ENCODE assay signal across 10 cellular contexts in the genomic region with DNA sequence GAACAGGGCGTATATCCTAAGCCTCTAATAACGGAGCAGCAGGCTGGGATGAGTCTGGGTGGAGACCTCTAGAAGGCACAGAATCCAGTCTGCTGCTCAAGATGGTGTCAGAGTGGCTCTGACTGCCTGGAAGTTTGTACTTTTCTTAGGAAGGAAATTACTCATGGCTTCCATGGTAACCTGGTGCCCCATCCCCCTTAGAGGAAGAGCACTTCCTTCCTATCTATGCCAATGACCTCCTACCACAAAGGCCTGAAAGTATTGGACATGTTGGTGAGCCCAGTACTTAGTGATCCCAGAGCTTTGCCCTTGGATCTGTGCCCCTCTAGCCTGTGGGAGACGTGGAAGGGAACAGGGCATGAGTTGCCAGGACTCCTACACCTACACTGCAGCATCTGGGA. TPM values are rescaled to one million over a fixed set of nuclear protein-coding genes. Genes with fewer than 3 reads are reported as not detected.
DNase-seq lines count a peak whose midpoint lies in the region; ATAC-seq, FAIRE-seq and TF ChIP-seq lines count a peak whose summit lies in the region.
"Had no signal": no experiment of that assay in that cellular context is flagged by ENCODE, and none has a peak within 500 bp of the region (broad histone marks: within the 10 kb centered on the region; RNA-seq: fewer than 3 reads in every experiment).

No MANE protein-coding gene starts in this region.

- DNase-seq in stimulated activated CD4-positive, alpha-beta T cell treated with anti-CD3 and anti-CD28 coated beads, Interleukin-1b, Interleukin-23, amount 100 ng/mL, for 48 hours: peak; percentile 50
- DNase-seq in stimulated activated CD4-positive, alpha-beta T cell treated with anti-CD3 and anti-CD28 coated beads, Interleukin-12 subunit alpha, Interleukin-12 subunit beta, amount 100 ng/mL, for 4 hours: no peak
- DNase-seq in activated T-helper 1 cell treated with anti-CD3 and anti-CD28 coated beads, Interleukin-12 subunit alpha, Interleukin-12 subunit beta, Interleukin-2, Interleukin-4 antibody, amounts not matched to agents 30 ng/mL and 10 ng/mL and 1 ng/mL, durations not matched to agents 14 hours and 24 hours and 36 hours (ENCODE audit: low spot score): no peak
- DNase-seq in keratinocyte (ENCODE audit: low read depth, low spot score): no peak
- DNase-seq in lower leg skin (ENCODE audit: low spot score in 2 of 2): no peak
- DNase-seq in NCI-H524 (lab: John Stamatoyannopoulos, UW): no peak
- DNase-seq in mucosa of descending colon: no peak
- DNase-seq: NCI-H1694 had no signal

- H3K79me2 ChIP-seq in keratinocyte (ENCODE audit: control insufficient read depth, insufficient read depth, low read length): no peaks in the 10 kb centered on the region

- H3K4me2 ChIP-seq in keratinocyte (ENCODE audit: control insufficient read depth, extremely low read depth, insufficient read depth, low read depth, low read length): no peak overlapping the region

- TF ChIP-seq CTCF in keratinocyte (optimal IDR thresholded peaks at IDR 0.05 in 1 of 3, IDR thresholded peaks at IDR 0.05 in 1 of 3, conservative IDR thresholded peaks at IDR 0.05 in 1 of 3; ENCODE audit: extremely low read depth in 1 of 3, insufficient read depth in 2 of 3, low read length in 3 of 3) (no peak), lower leg skin (IDR thresholded peaks at IDR 0.05) (no peak), mucosa of descending colon (IDR thresholded peaks at IDR 0.05) (no peak)

- ATAC-seq in HG02884 (IDR thresholded peaks at IDR 0.05; ENCODE audit: unreplicated experiment): no peak
- ATAC-seq in mucosa of descending colon: no peak

- H2AFZ ChIP-seq in keratinocyte (ENCODE audit: control insufficient read depth, low read length): no peak overlapping the region

- H3K4me1 Mint-ChIP-seq in activated T-helper 1 cell treated with anti-CD3 and anti-CD28 coated beads, Interleukin-12 subunit alpha, Interleukin-12 subunit beta, Interleukin-2, Interleukin-4 antibody, amounts not matched to agents 30 ng/mL and 10 ng/mL and 1 ng/mL, durations not matched to agents 14 hours and 24 hours and 36 hours (ENCODE audit: low read depth): peaks cover 84% of the 10 kb centered on the region

- no peak for TF ChIP-seq POLR2A in lower leg skin (IDR thresholded peaks at IDR 0.05)

- no peaks in the 10 kb centered on the region for H3K9me3 ChIP-seq in keratinocyte (ENCODE audit: control insufficient read depth, low read depth, low read length)
- no peaks in the 10 kb centered on the region for H3K9me3 ChIP-seq in mucosa of descending colon

- H3K27me3 Mint-ChIP-seq in activated T-helper 1 cell treated with anti-CD3 and anti-CD28 coated beads, Interleukin-12 subunit alpha, Interleukin-12 subunit beta, Interleukin-2, Interleukin-4 antibody, amounts not matched to agents 30 ng/mL and 10 ng/mL and 1 ng/mL, durations not matched to agents 14 hours and 24 hours and 36 hours (ENCODE audit: insufficient read depth): no peaks in the 10 kb centered on the region

- peaks cover 9% of the 10 kb centered on the region for H3K27me3 ChIP-seq in keratinocyte (ENCODE audit: control insufficient read depth, extremely low read depth, insufficient read depth, low read length)

- dilution Hi-C loops in keratinocyte (cut with MboI; ENCODE audit: extremely low pct_ligation_motif_present, low sequenced_read_pairs): no loop called here

- H4K20me1 ChIP-seq in keratinocyte (ENCODE audit: control insufficient read depth, extremely low read depth, insufficient read depth, low read length): no peaks in the 10 kb centered on the region

- no peak overlapping the region for H3K9ac ChIP-seq in keratinocyte (ENCODE audit: control insufficient read depth, extremely low read depth, insufficient read depth, low read length)

- FAIRE-seq in keratinocyte (lab: Jason Lieb, UNC): peak; percentile 23

- no peaks in the 10 kb centered on the region for H3K9me3 Mint-ChIP-seq in activated T-helper 1 cell treated with anti-CD3 and anti-CD28 coated beads, Interleukin-12 subunit alpha, Interleukin-12 subunit beta, Interleukin-2, Interleukin-4 antibody, amounts not matched to agents 30 ng/mL and 10 ng/mL and 1 ng/mL, durations not matched to agents 14 hours and 24 hours and 36 hours
- H3K9me3 Mint-ChIP-seq: brain had no signal

- H3K36me3 ChIP-seq in keratinocyte (ENCODE audit: control insufficient read depth in 2 of 2, extremely low read depth in 1 of 2, insufficient read depth in 2 of 2, low read length in 2 of 2) (no peaks in the 10 kb centered on the region), mucosa of descending colon (ENCODE audit: low read depth) (no peaks in the 10 kb centered on the region)

- H3K4me3 ChIP-seq in keratinocyte (ENCODE audit: control insufficient read depth in 2 of 3, extremely low read depth in 1 of 3, insufficient read depth in 2 of 3, low read depth in 1 of 3, low read length in 3 of 3) (no peak overlapping the region), lower leg skin (ENCODE audit: low read depth, poor library complexity, severe bottlenecking) (no peak overlapping the region), mucosa of descending colon (no peak overlapping the region)

- no peaks in the 10 kb centered on the region for H3K4me1 ChIP-seq in keratinocyte (ENCODE audit: control insufficient read depth, extremely low read depth, insufficient read depth, low read length)
- peaks cover 10% of the 10 kb centered on the region for H3K4me1 ChIP-seq in mucosa of descending colon (ENCODE audit: low read depth)

- peaks cover 63% of the 10 kb centered on the region for H3K36me3 Mint-ChIP-seq in activated T-helper 1 cell treated with anti-CD3 and anti-CD28 coated beads, Interleukin-12 subunit alpha, Interleukin-12 subunit beta, Interleukin-2, Interleukin-4 antibody, amounts not matched to agents 30 ng/mL and 10 ng/mL and 1 ng/mL, durations not matched to agents 14 hours and 24 hours and 36 hours (ENCODE audit: low read depth)
- H3K36me3 Mint-ChIP-seq: brain had no signal

- H3K9me1 ChIP-seq in keratinocyte (ENCODE audit: control insufficient read depth, extremely low read depth, insufficient read depth, low read length): no peaks in the 10 kb centered on the region

- 53 to 66% methylated on average over 3 of the region's 3 CpGs for WGBS in lower leg skin, 2 donors

- H3K27ac ChIP-seq in keratinocyte (ENCODE audit: control insufficient read depth, insufficient read depth, low read length): no peak overlapping the region

- intact Hi-C loops in activated T-helper 1 cell treated with anti-CD3 and anti-CD28 coated beads, Interleukin-12 subunit alpha, Interleukin-12 subunit beta, Interleukin-2, Interleukin-4 antibody, amounts not matched to agents 30 ng/mL and 10 ng/mL and 1 ng/mL, durations not matched to agents 14 hours and 24 hours and 36 hours (cut with micrococcal nuclease): loop anchor here (1.0 kb wide), 1 partner anchor 11 kb away; no protein-coding TSS in a partner anchor
- intact Hi-C loops in lower leg skin (cut with DNase I; ENCODE audit: low total_unique reads): no loop called here
- intact Hi-C loops in mucosa of descending colon (cut with DNase I, micrococcal nuclease): no loop called here

- H3K4me3 Mint-ChIP-seq in activated T-helper 1 cell treated with anti-CD3 and anti-CD28 coated beads, Interleukin-12 subunit alpha, Interleukin-12 subunit beta, Interleukin-2, Interleukin-4 antibody, amounts not matched to agents 30 ng/mL and 10 ng/mL and 1 ng/mL, durations not matched to agents 14 hours and 24 hours and 36 hours: peak overlapping the region; percentile 96
- H3K4me3 Mint-ChIP-seq: brain had no signal

- peak overlapping the region; percentile 95 for H3K27ac Mint-ChIP-seq in activated T-helper 1 cell treated with anti-CD3 and anti-CD28 coated beads, Interleukin-12 subunit alpha, Interleukin-12 subunit beta, Interleukin-2, Interleukin-4 antibody, amounts not matched to agents 30 ng/mL and 10 ng/mL and 1 ng/mL, durations not matched to agents 14 hours and 24 hours and 36 hours
- H3K27ac Mint-ChIP-seq: brain had no signal

RNA-seq across cellular contexts. Expression of a gene that starts 1.5 kb away (rescaled TPM):
- total RNA-seq in activated T-helper 1 cell treated with anti-CD3 and anti-CD28 coated beads, Interleukin-12 subunit alpha, Interleukin-12 subunit beta, Interleukin-2, Interleukin-4 antibody, amounts not matched to agents 30 ng/mL and 10 ng/mL and 1 ng/mL, durations not matched to agents 14 hours and 24 hours and 36 hours: 213 and 214 TPM in 2 replicates
- polyA plus RNA-seq in keratinocyte: not detected in 3 replicates
- not detected for polyA plus RNA-seq in keratinocyte (2011; ENCODE audit: low read depth)
- not detected in 2 replicates for polyA plus RNA-seq in keratinocyte (2011; cell fraction: cytosol; rRNA removed)
- not detected in 2 replicates for polyA plus RNA-seq in keratinocyte (2011; cell fraction: nucleus; rRNA removed)
- polyA plus RNA-seq in keratinocyte (2012; ENCODE audit: low replicate concordance): not detected in 2 replicates
- not detected in 3 replicates for polyA minus RNA-seq in keratinocyte
- not detected for polyA minus RNA-seq in keratinocyte (2011; cell fraction: cytosol; rRNA and poly(A)+ RNA removed)
- polyA minus RNA-seq in keratinocyte (2011; cell fraction: nucleus; rRNA and poly(A)+ RNA removed): not detected in 2 replicates
- total RNA-seq in lower leg skin (1 to 10 TPM; 2.1 to 7.3 (median 4.6) TPM), mucosa of descending colon (1 to 10 TPM; 1.7 to 3.0 (median 2.3) TPM)

RNA-seq across cellular contexts. Expression of a gene that starts 54.6 kb away (rescaled TPM):
- total RNA-seq in activated T-helper 1 cell treated with anti-CD3 and anti-CD28 coated beads, Interleukin-12 subunit alpha, Interleukin-12 subunit beta, Interleukin-2, Interleukin-4 antibody, amounts not matched to agents 30 ng/mL and 10 ng/mL and 1 ng/mL, durations not matched to agents 14 hours and 24 hours and 36 hours: 2.5 and 2.9 TPM in 2 replicates
- 0.22 to 0.45 TPM (median 0.40 TPM) in 3 replicates for polyA plus RNA-seq in keratinocyte
- polyA plus RNA-seq in keratinocyte (2011; ENCODE audit: low read depth): 2.8 TPM
- 0.17 and 0.30 TPM in 2 replicates for polyA plus RNA-seq in keratinocyte (2011; cell fraction: cytosol; rRNA removed)
- polyA plus RNA-seq in keratinocyte (2011; cell fraction: nucleus; rRNA removed): 0.53 and 1.0 TPM in 2 replicates
- polyA plus RNA-seq in keratinocyte (2012; ENCODE audit: low replicate concordance): 0.24 and 7.7 TPM in 2 replicates
- polyA minus RNA-seq in keratinocyte: 0.52 to 2.7 TPM (median 2.0 TPM) in 3 replicates
- not detected for polyA minus RNA-seq in keratinocyte (2011; cell fraction: cytosol; rRNA and poly(A)+ RNA removed)
- 1.2 and 1.7 TPM in 2 replicates for polyA minus RNA-seq in keratinocyte (2011; cell fraction: nucleus; rRNA and poly(A)+ RNA removed)
- total RNA-seq in lower leg skin (10 to 100 TPM; 11.8 to 24.3 (median 16.7) TPM), mucosa of descending colon (10 to 100 TPM; 19.2 to 37.5 (median 35.3) TPM)

Comparison
In these comparisons a context has a peak if more than half of its experiments do, and no peak if none do; other contexts are left out.
1. RNA of a gene that starts 1.5 kb away (total RNA-seq): 213 to 214 TPM in activated T-helper 1 cell treated with anti-CD3 and anti-CD28 coated beads, Interleukin-12 subunit alpha, Interleukin-12 subunit beta, Interleukin-2, Interleukin-4 antibody, amounts not matched to agents 30 ng/mL and 10 ng/mL and 1 ng/mL, durations not matched to agents 14 hours and 24 hours and 36 hours; 2.1 to 7.3 TPM in lower leg skin and 1.7 to 3.0 TPM in mucosa of descending colon; every median in the first group is over 10 times any median in the second.